ENCODE assay signal across 5 cellular contexts in the genomic region with DNA sequence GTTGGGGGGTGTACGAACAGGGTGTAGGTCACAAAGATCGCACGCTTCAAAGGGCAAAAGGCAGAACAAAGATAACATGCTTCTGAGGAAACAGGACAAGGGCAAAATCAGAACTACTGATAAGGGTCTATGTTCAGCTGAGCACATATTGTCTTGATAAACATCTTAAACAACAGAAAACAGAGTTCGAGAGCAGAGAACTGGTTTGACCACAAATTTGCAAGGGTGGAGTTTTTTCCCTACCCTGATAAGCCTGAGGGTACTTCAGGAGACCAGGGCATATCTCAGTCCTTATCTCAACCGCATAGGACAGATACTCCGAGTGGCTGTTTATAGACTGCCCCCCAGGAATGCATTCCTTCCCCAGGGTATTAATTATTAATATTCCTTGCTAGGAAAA.
A peak's percentile ranks its signal among the peaks of the same experiment; 100 is the strongest.
DNase-seq lines count a peak whose midpoint lies in the region; TF ChIP-seq lines count a peak whose summit lies in the region.
"Not testable (repeated sequence)": the region's sequence is repeated elsewhere in the genome, so short reads cannot be mapped to it uniquely, and the experiment has no call there.

No MANE protein-coding gene starts in this region.

- peaks cover 32% of the 10 kb centered on the region for H3K4me1 ChIP-seq in Caco-2
- not testable (repeated sequence) for H3K4me1 ChIP-seq in trophoblast cell (ENCODE audit: control insufficient read depth in 1 of 2, insufficient read depth in 2 of 2, low read length in 2 of 2)

- not testable (repeated sequence) for H2BK12ac ChIP-seq in trophoblast cell (ENCODE audit: low read length)

- H2BK120ac ChIP-seq in trophoblast cell (ENCODE audit: insufficient read depth, low read length, poor library complexity), result not testable (repeated sequence)

- TF ChIP-seq CTCF in Caco-2 (IDR thresholded peaks at IDR 0.05; ENCODE audit: insufficient read depth in 1 of 2, low read depth in 1 of 2, low read length in 1 of 2, severe bottlenecking in 1 of 2, unreplicated experiment in 1 of 2), result not testable (repeated sequence)

- H3K79me1 ChIP-seq in trophoblast cell (ENCODE audit: low read length), result not testable (repeated sequence)

- not testable (repeated sequence) for H3K9ac ChIP-seq in trophoblast cell (ENCODE audit: low read length)

- not testable (repeated sequence) for H3K4me2 ChIP-seq in trophoblast cell (ENCODE audit: low read length)

- CTCF ChIA-PET in Caco-2 (lab: Charles Lee), result not testable (repeated sequence)

- not testable (repeated sequence) for H2AK5ac ChIP-seq in trophoblast cell (ENCODE audit: low read length)

- H4K8ac ChIP-seq in trophoblast cell (ENCODE audit: low read depth, low read length), result not testable (repeated sequence)

- peak overlapping the region; percentile 56 for H3K27ac ChIP-seq in trophoblast cell (ENCODE audit: low read depth, low read length)

- peak overlapping the region; percentile 12 for H3K4me3 Mint-ChIP-seq in Caco-2 (ENCODE audit: unreplicated experiment)

- not testable (repeated sequence) for H3K27me3 Mint-ChIP-seq in Caco-2 (ENCODE audit: insufficient read depth, unreplicated experiment)

- not testable (repeated sequence) for BruUV-seq in Caco-2 (replicated peaks; lab: Mats Ljungman, UMichigan)

- not testable (repeated sequence) for H3K27me3 ChIP-seq in Caco-2 (replicated peaks; ENCODE audit: control insufficient read depth, insufficient read depth, low read length); trophoblast cell (ENCODE audit: insufficient read depth, low read length)

- H4K91ac ChIP-seq in trophoblast cell (ENCODE audit: low read depth, low read length), result not testable (repeated sequence)

- no CpG with 5 or more reads among the region's 6 CpGs for WGBS in trophoblast cell (ENCODE audit: extremely low coverage, insufficient coverage, insufficient read length)

- peaks cover 25% of the 10 kb centered on the region for H3K4me1 Mint-ChIP-seq in Caco-2 (ENCODE audit: low read depth, unreplicated experiment)

- H3K4me3 ChIP-seq in Caco-2 (ENCODE audit: low read depth, low read length); trophoblast cell (ENCODE audit: low read depth, low read length): not testable (repeated sequence)

- H3K27ac Mint-ChIP-seq in Caco-2 (ENCODE audit: unreplicated experiment), result peak overlapping the region; percentile 77

- not testable (repeated sequence) for H3K14ac ChIP-seq in trophoblast cell (ENCODE audit: low read length)

- POLR2A ChIA-PET in Caco-2 (lab: Charles Lee), result not testable (repeated sequence)

- H3K23ac ChIP-seq in trophoblast cell (ENCODE audit: low read length), result not testable (repeated sequence)

- intact Hi-C loops in Caco-2 (cut with micrococcal nuclease; ENCODE audit: unreplicated experiment), result loop anchor here (1.0 kb wide), 3 partner anchors 84 to 436 kb away; no protein-coding TSS in a partner anchor

- H3K79me2 ChIP-seq in trophoblast cell (ENCODE audit: control insufficient read depth, insufficient read depth, low read length, poor library complexity), result not testable (repeated sequence)

- DNase-seq in Caco-2 (peak; percentile 84 to 87), HT-29 (ENCODE audit: low spot score) (peak; percentile 6), NCI-H748 (lab: John Stamatoyannopoulos, UW; ENCODE audit: unreplicated experiment) (peak; percentile 3), islet precursor cell (peak; percentile 73), trophoblast cell (peak; percentile 74 to 84)

- H3K4ac ChIP-seq in trophoblast cell (ENCODE audit: low read depth, low read length), result not testable (repeated sequence)

- H3K36me3 Mint-ChIP-seq in Caco-2 (ENCODE audit: insufficient read depth, unreplicated experiment), result peaks cover 22% of the 10 kb centered on the region

- H2AFZ ChIP-seq in trophoblast cell (ENCODE audit: insufficient read depth, low read length, poor library complexity), result not testable (repeated sequence)

- H3K9me3 ChIP-seq in Caco-2, result peaks cover 29% of the 10 kb centered on the region
- not testable (repeated sequence) for H3K9me3 ChIP-seq in trophoblast cell (ENCODE audit: insufficient read depth, low read depth, low read length)

- H2BK5ac ChIP-seq in trophoblast cell (ENCODE audit: low read depth, low read length, poor library complexity), result not testable (repeated sequence)

- H3K18ac ChIP-seq in trophoblast cell (ENCODE audit: low read length), result not testable (repeated sequence)

- not testable (repeated sequence) for H3K36me3 ChIP-seq in Caco-2 (ENCODE audit: control insufficient read depth, insufficient read depth, low read length); trophoblast cell (ENCODE audit: control insufficient read depth in 1 of 2, insufficient read depth in 2 of 2, low read length in 2 of 2)

- not testable (repeated sequence) for H4K12ac ChIP-seq in trophoblast cell (ENCODE audit: low read depth, low read length)

- H3K9me3 Mint-ChIP-seq in Caco-2 (ENCODE audit: unreplicated experiment), result peaks cover 29% of the 10 kb centered on the region

Comparison
In these comparisons a context has a peak if more than half of its experiments do, and no peak if none do; other contexts are left out.
1. DNase-seq: peak in every context shown above with its lines; median percentile 86 in Caco-2; 79 in trophoblast cell; 73 in islet precursor cell; 6 in HT-29; 3 in NCI-H748.